8 cellular contexts compared by ENCODE assay signal in genomic region chr13:114314074-114314912, GRCh38. TPM values are rescaled to one million over a fixed set of nuclear protein-coding genes. Genes with fewer than 3 reads are reported as not detected.
DNase-seq lines count a peak whose midpoint lies in the region; ATAC-seq and TF ChIP-seq lines count a peak whose summit lies in the region.

Gene CHAMP1, plus strand, starts transcription at chr13:114314503. Its CDS starts 9,340 bp downstream, at chr13:114323843.

- TF ChIP-seq CTCF in C4-2B (conservative IDR thresholded peaks at IDR 0.05), result no peak

- ATAC-seq in GM19372 (IDR thresholded peaks at IDR 0.05; ENCODE audit: low read depth, unreplicated experiment) (peak; percentile 86), HG03521 (IDR thresholded peaks at IDR 0.05; ENCODE audit: unreplicated experiment) (peak; percentile 81), left lobe of liver (peak; percentile 92)

- H3K27ac ChIP-seq in C4-2B, result peak within 1 kb of the TSS; percentile 97

- DNase-seq in NCI-H69 (lab: John Stamatoyannopoulos, UW) (peak; percentile 100), dedifferentiated amniotic fluid mesenchymal stem cell (ENCODE audit: extremely low spot score) (peak; percentile 94), left lobe of liver (ENCODE audit: low spot score) (peak; percentile 98)
- DNase-seq in activated CD4-positive, alpha-beta T cell treated with anti-CD3 and anti-CD28 coated beads, Interleukin-2, amount 50 U/mL, for 24 hours (ENCODE audit: low read depth in 1 of 2, low spot score in 1 of 2), result peak; percentile 80 to 88
- DNase-seq in stimulated activated CD4-positive, alpha-beta T cell treated with anti-CD3 and anti-CD28 coated beads, Interleukin-2, amount 100 ng/mL, for 24 hours, result peak; percentile 93 to 97

RNA-seq across cellular contexts. Expression of gene CHAMP1, which starts in this region (rescaled TPM):
- 8.8 TPM for total RNA-seq in left lobe of liver

Comparison
In these comparisons a context has a peak if more than half of its experiments do, and no peak if none do; other contexts are left out.
1. Peak in every context shown above with its lines: DNase-seq, ATAC-seq and H3K27ac ChIP-seq.